Comparison of ENCODE assay signal across 1 cellular context in genomic region chr20:2101935-2102584, GRCh38.
TF ChIP-seq lines count a peak whose summit lies in the region.

No MANE protein-coding gene starts in this region.

TF ChIP-seq in K562, 482 proteins besides CTCF, POLR2A, EP300 and RAD21 (continued from another document):
- TF ChIP-seq STAT6 (CRISPR knock-in tag; IDR thresholded peaks at IDR 0.05) (no peak), CSDE1 (IDR thresholded peaks at IDR 0.05) (no peak), NRF1 (conservative IDR thresholded peaks at IDR 0.05 in 1 of 2, IDR thresholded peaks at IDR 0.05 in 1 of 2) (peak; percentile 64 to 72), SMAD4 (CRISPR knock-in tag; conservative IDR thresholded peaks at IDR 0.05) (peak; percentile 52), ZNF511 (CRISPR knock-in tag; IDR thresholded peaks at IDR 0.05) (0 out of 2 replicates have a peak, but pooled peaks have one; percentile 13), ZNF174 (CRISPR knock-in tag; IDR thresholded peaks at IDR 0.05) (no peak), HDAC1 (IDR thresholded peaks at IDR 0.05) (peak in 1 of 2 experiments; percentile 46; a peak in 1 of 4 replicates), PRDM10 (IDR thresholded peaks at IDR 0.05; ENCODE audit: partially characterized antibody) (peak; percentile 100), RB1 (IDR thresholded peaks at IDR 0.05; ENCODE audit: low read depth) (peak; percentile 38; the same call in 1 of the 2 replicates)
